ENCODE assay signal across 15 cellular contexts in the genomic region with DNA sequence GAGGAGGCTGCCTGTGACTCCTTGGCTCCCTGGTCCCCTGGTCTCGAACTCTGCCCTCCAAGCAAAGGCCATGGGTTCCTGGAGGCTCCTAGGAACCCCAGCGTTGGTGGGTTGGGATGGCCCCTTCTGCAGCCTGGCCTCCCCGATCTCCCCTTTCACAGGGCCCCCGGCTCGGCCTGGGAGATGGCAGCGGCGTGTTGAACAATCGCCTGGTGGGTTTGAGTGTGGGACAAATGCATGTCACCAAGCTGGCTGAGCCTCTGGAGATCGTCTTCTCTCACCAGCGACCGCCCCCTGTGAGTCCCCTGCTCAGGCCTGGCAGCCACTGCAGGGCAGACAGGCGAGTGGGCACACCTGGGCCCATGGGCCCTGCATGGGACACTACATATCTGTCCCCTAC. TPM values are rescaled to one million over a fixed set of nuclear protein-coding genes. Genes with fewer than 3 reads are reported as not detected.
DNase-seq lines count a peak whose midpoint lies in the region; ATAC-seq and TF ChIP-seq lines count a peak whose summit lies in the region.
"Had no signal": no experiment of that assay in that cellular context is flagged by ENCODE, and none has a peak within 500 bp of the region (broad histone marks: within the 10 kb centered on the region; RNA-seq: fewer than 3 reads in every experiment).

No MANE protein-coding gene starts in this region.

- no peak overlapping the region for H2AFZ ChIP-seq in Loucy (ENCODE audit: low read length)
- H2AFZ ChIP-seq in neural progenitor cell (replicated peaks): no peak overlapping the region

- H3K4me2 ChIP-seq in BLaER1 treated with 17β-estradiol and CSF1 and Interleukin-3, amounts not matched to agents 10 nM and 100 nM: peak overlapping the region; percentile 44 to 89 (median 78); a peak in 21 of 22 replicates
- no peak overlapping the region for H3K4me2 ChIP-seq in Loucy (ENCODE audit: low read depth, low read length, poor library complexity, severe bottlenecking)
- no peak overlapping the region for H3K4me2 ChIP-seq in neural progenitor cell

- H3K36me3 Mint-ChIP-seq in neural progenitor cell: no peaks in the 10 kb centered on the region
- H3K36me3 Mint-ChIP-seq: CD8-positive, alpha-beta T cell had no signal

- DNase-seq in neural progenitor cell (ENCODE audit: low spot score) (no peak), NCI-H2171 (lab: John Stamatoyannopoulos, UW) (no peak), NAMALWA (ENCODE audit: low spot score) (no peak)
- DNase-seq: AML-193; Calu3; CD8-positive, alpha-beta T cell; DMS79 treated with DMSO at 0.1 percent for 48 hours; GF-D8; HCEC 1CT; IMR-90 had no signal

- H3K79me2 ChIP-seq in Loucy (ENCODE audit: insufficient read depth, low read length): no peaks in the 10 kb centered on the region
- H3K79me2 ChIP-seq in neural progenitor cell (ENCODE audit: low read depth): no peaks in the 10 kb centered on the region

- no peaks in the 10 kb centered on the region for H3K9me3 ChIP-seq in BLaER1 treated with 17β-estradiol and CSF1 and Interleukin-3, amounts not matched to agents 10 nM and 100 nM (replicated peaks in 1 of 11)
- H3K9me3 ChIP-seq in Loucy (ENCODE audit: insufficient read depth, low read depth, low read length) (no peaks in the 10 kb centered on the region), neural progenitor cell (ENCODE audit: low read depth) (no peaks in the 10 kb centered on the region)

- H3K27me3 Mint-ChIP-seq in neural progenitor cell (ENCODE audit: insufficient read depth, low read depth): peaks cover 2% of the 10 kb centered on the region

- no peak overlapping the region for H3K4me3 Mint-ChIP-seq in neural progenitor cell
- H3K4me3 Mint-ChIP-seq: CD8-positive, alpha-beta T cell had no signal

- peaks cover 30% of the 10 kb centered on the region for H3K4me1 Mint-ChIP-seq in neural progenitor cell

- H3K27ac Mint-ChIP-seq in neural progenitor cell: peak overlapping the region; percentile 66
- H3K27ac Mint-ChIP-seq: CD8-positive, alpha-beta T cell had no signal

- H3K36me3 ChIP-seq in BLaER1 treated with 17β-estradiol and CSF1 and Interleukin-3, amounts not matched to agents 10 nM and 100 nM: no peaks in the 10 kb centered on the region
- H3K36me3 ChIP-seq in Loucy (ENCODE audit: insufficient read depth, low read length) (no peaks in the 10 kb centered on the region), neural progenitor cell (no peaks in the 10 kb centered on the region)

- H3K4me1 ChIP-seq in BLaER1 treated with 17β-estradiol and CSF1 and Interleukin-3, amounts not matched to agents 10 nM and 100 nM: peaks cover 60 to 98% (median 84%) of the 10 kb centered on the region in 10 experiments
- H3K4me1 ChIP-seq in Loucy (ENCODE audit: insufficient read depth, low read length, poor library complexity, severe bottlenecking) (peaks cover 25% of the 10 kb centered on the region), neural progenitor cell (peaks cover 19% of the 10 kb centered on the region)

- no peaks in the 10 kb centered on the region for H4K20me1 ChIP-seq in BLaER1 treated with 17β-estradiol and CSF1 and Interleukin-3, amounts not matched to agents 10 nM and 100 nM
- H4K20me1 ChIP-seq in Loucy (ENCODE audit: insufficient read depth, low read length, poor library complexity, severe bottlenecking) (no peaks in the 10 kb centered on the region), neural progenitor cell (ENCODE audit: low read depth) (no peaks in the 10 kb centered on the region)

- H3K9ac ChIP-seq in BLaER1 treated with 17β-estradiol and CSF1 and Interleukin-3, amounts not matched to agents 10 nM and 100 nM: no peak overlapping the region
- peak overlapping the region; percentile 44 for H3K9ac ChIP-seq in Loucy (ENCODE audit: low read depth, low read length, poor library complexity, severe bottlenecking)
- no peak overlapping the region for H3K9ac ChIP-seq in neural progenitor cell

- no peak for ATAC-seq in HG03108 (IDR thresholded peaks at IDR 0.05; ENCODE audit: unreplicated experiment)
- ATAC-seq: CD8-positive, alpha-beta T cell; K562 had no signal

- peak overlapping the region in 8 of 11 experiments; percentile 34 to 75 (median 56); a peak in 16 of 22 replicates for H3K27ac ChIP-seq in BLaER1 treated with 17β-estradiol and CSF1 and Interleukin-3, amounts not matched to agents 10 nM and 100 nM
- H3K27ac ChIP-seq in neural progenitor cell: no peak overlapping the region

- no peaks in the 10 kb centered on the region for H3K27me3 ChIP-seq in BLaER1 treated with 17β-estradiol and CSF1 and Interleukin-3, amounts not matched to agents 10 nM and 100 nM
- H3K27me3 ChIP-seq in Loucy (ENCODE audit: insufficient read depth, low read length, poor library complexity, severe bottlenecking) (no peaks in the 10 kb centered on the region), neural progenitor cell (no peaks in the 10 kb centered on the region)

- no peaks in the 10 kb centered on the region for H3K9me2 ChIP-seq in Loucy (replicated peaks; ENCODE audit: low read depth, low read length)

- H3F3A ChIP-seq in Loucy (ENCODE audit: low read depth): no peaks in the 10 kb centered on the region
- peaks cover 10% of the 10 kb centered on the region for H3F3A ChIP-seq in neural progenitor cell (ENCODE audit: low read depth)

- no peak overlapping the region for H3K4me3 ChIP-seq in BLaER1 treated with 17β-estradiol and CSF1 and Interleukin-3, amounts not matched to agents 10 nM and 100 nM
- H3K4me3 ChIP-seq in Loucy (ENCODE audit: low read length, poor library complexity, severe bottlenecking) (no peak overlapping the region), neural progenitor cell (no peak overlapping the region)
- H3K4me3 ChIP-seq: K562 had no signal

- no peaks in the 10 kb centered on the region for H3K9me3 Mint-ChIP-seq in neural progenitor cell
- H3K9me3 Mint-ChIP-seq: CD8-positive, alpha-beta T cell had no signal

- TF ChIP-seq CTCF in Loucy (conservative IDR thresholded peaks at IDR 0.05; ENCODE audit: low read length) (no peak), neural progenitor cell (IDR thresholded peaks at IDR 0.05) (no peak)

RNA-seq across cellular contexts. Expression of a gene that starts 10.9 kb away (rescaled TPM):
- total RNA-seq in neural progenitor cell (ENCODE audit: low replicate concordance): not detected in 2 replicates
- total RNA-seq: Calu3, H4, IMR-90 had no signal

RNA-seq across cellular contexts. Expression of a gene that starts 15.6 kb away (rescaled TPM):
- 0.41 and 0.84 TPM in 2 replicates for total RNA-seq in neural progenitor cell (ENCODE audit: low replicate concordance)
- total RNA-seq: Calu3; CD8-positive, alpha-beta T cell; IMR-90 had no signal

RNA-seq across cellular contexts. Expression of a gene that starts 50.6 kb away (rescaled TPM):
- total RNA-seq in neural progenitor cell (ENCODE audit: low replicate concordance): 8.0 and 17.5 TPM in 2 replicates

RNA-seq across cellular contexts. Expression of a gene that starts 56.6 kb away (rescaled TPM):
- 33.5 and 48.2 TPM in 2 replicates for total RNA-seq in neural progenitor cell (ENCODE audit: low replicate concordance)

Comparison
In these comparisons a context has a peak if more than half of its experiments do, and no peak if none do; other contexts are left out.
1. H3K4me2 ChIP-seq: peak in BLaER1 treated with 17β-estradiol and CSF1 and Interleukin-3, amounts not matched to agents 10 nM and 100 nM (11 of 11); none in Loucy (single experiment) and neural progenitor cell (single experiment).